8 cellular contexts compared by ENCODE assay signal in genomic region chr6:39029156-39030011, GRCh38. TPM values are rescaled to one million over a fixed set of nuclear protein-coding genes. Genes with fewer than 3 reads are reported as not detected.
DNase-seq lines count a peak whose midpoint lies in the region; ATAC-seq lines count a peak whose summit lies in the region.

No MANE protein-coding gene starts in this region.

- ATAC-seq in Right ventricle myocardium inferior (peak; percentile 44), left cardiac atrium (peak; percentile 27 to 33), HG02759 (IDR thresholded peaks at IDR 0.05; ENCODE audit: unreplicated experiment) (no peak)

- DNase-seq in Right ventricle myocardium inferior (ENCODE audit: missing footprints): no peak
- DNase-seq in cardiac septum (ENCODE audit: low spot score): no peak
- peak; percentile 26 for DNase-seq in LoVo (ENCODE audit: low spot score)
- DNase-seq in activated T-cell treated with anti-CD3 and anti-CD28 coated beads for 4 hours: peak; percentile 11
- no peak for DNase-seq in left cardiac atrium
- DNase-seq in stimulated activated CD4-positive, alpha-beta T cell treated with anti-CD3 and anti-CD28 coated beads, Interleukin-4, amount 100 ng/mL, for 4 hours: peak; percentile 19 to 45
- no peak for DNase-seq in OCI-M2 (lab: John Stamatoyannopoulos, UW; ENCODE audit: unreplicated experiment)

- intact Hi-C loops in Right ventricle myocardium inferior (cut with DNase I) (no loop called here), cardiac septum (cut with DNase I) (no loop called here), left cardiac atrium (cut with DNase I) (no loop called here)

RNA-seq across cellular contexts. Expression of gene GLP1R, which starts 19.2 kb away (rescaled TPM):
- total RNA-seq in Right ventricle myocardium inferior (6.8 TPM), cardiac septum (0.08 TPM), left cardiac atrium (10 to 100 TPM in 1 of 2 donors, 1 to 10 TPM in 1; 4.3 to 10.3 TPM)

Comparison
In these comparisons a context has a peak if more than half of its experiments do, and no peak if none do; other contexts are left out.
1. DNase-seq: peak in LoVo (single experiment), activated T-cell treated with anti-CD3 and anti-CD28 coated beads for 4 hours (single experiment) and stimulated activated CD4-positive, alpha-beta T cell treated with anti-CD3 and anti-CD28 coated beads, Interleukin-4, amount 100 ng/mL, for 4 hours (2 of 2); none in Right ventricle myocardium inferior (single experiment), cardiac septum (single experiment), left cardiac atrium (single experiment) and OCI-M2 (single experiment).